ENCODE assay signal across 17 cellular contexts in the genomic region with DNA sequence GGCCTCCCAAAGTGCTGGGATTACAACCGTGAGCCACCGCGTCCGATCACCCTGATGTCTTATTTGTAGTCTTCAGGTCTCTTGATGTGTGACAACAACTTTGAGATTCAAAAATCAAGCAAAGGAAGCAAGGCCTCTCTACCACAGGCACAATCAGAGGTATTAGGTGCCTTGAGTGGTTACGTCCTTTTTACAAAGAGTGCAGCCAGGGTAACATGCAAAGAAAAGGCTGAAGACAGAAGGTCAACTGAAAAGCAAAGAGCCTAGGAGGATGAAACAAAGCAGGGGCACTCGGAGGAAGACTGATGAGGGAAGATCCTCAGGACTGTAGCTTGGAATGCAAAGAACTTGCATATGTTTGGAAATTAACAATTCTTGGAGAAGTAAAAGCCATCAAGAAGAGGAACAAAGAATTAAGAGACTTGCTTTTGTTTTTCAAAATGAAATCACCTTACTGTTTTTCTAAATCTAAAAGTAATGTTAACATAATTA.
"Had no signal": no experiment of that assay in that cellular context is flagged by ENCODE, and none has a peak within 500 bp of the region (broad histone marks: within the 10 kb centered on the region; RNA-seq: fewer than 3 reads in every experiment).

No MANE protein-coding gene starts in this region.

- H3K36me3 Mint-ChIP-seq: T-cell had no signal

- H3K9me3 ChIP-seq: gastrocnemius medialis, pancreas, thyroid gland, uterus had no signal

- H3K4me1 Mint-ChIP-seq: activated T-helper 17 cell treated with anti-CD3 and anti-CD28 coated beads, Interleukin-2, amount 50 U/mL, for 72 hours; T-cell had no signal

- DNase-seq: activated CD4-positive, alpha-beta T cell treated with anti-CD3 and anti-CD28 coated beads for 1 hour; activated CD4-positive, alpha-beta T cell treated with anti-CD3 and anti-CD28 coated beads, Interleukin-2, amount 50 U/mL, for 4 hours; activated naive CD4-positive, alpha-beta T cell treated with Interleukin-2 at 50 U/mL for 16 hours; anterior cingulate cortex; cerebellar nuclear complex; dermis blood vessel endothelial cell; erythroblast; gastrocnemius medialis; kidney glomerular epithelial cell; pancreas; stimulated activated CD4-positive, alpha-beta T cell treated with anti-CD3 and anti-CD28 coated beads, Interleukin-12 subunit alpha, Interleukin-12 subunit beta, amount 100 ng/mL, for 4 hours; T-cell; T-helper 9 cell; thyroid gland; uterus had no signal

- H3K27me3 Mint-ChIP-seq: stimulated activated memory B cell treated with anti-CD40 and anti-IgM and Interleukin-4, amounts not matched to agents 10 μg/mL and 1 μg/mL and 100 μg/mL, for 72 hours had no signal

- H3K27ac ChIP-seq: gastrocnemius medialis, pancreas, thyroid gland had no signal

- H3K9me3 Mint-ChIP-seq: activated T-helper 17 cell treated with anti-CD3 and anti-CD28 coated beads, Interleukin-2, amount 50 U/mL, for 72 hours; stimulated activated memory B cell treated with anti-CD40 and anti-IgM and Interleukin-4, amounts not matched to agents 10 μg/mL and 1 μg/mL and 100 μg/mL, for 72 hours; T-cell had no signal

- H3K27ac Mint-ChIP-seq: activated T-helper 17 cell treated with anti-CD3 and anti-CD28 coated beads, Interleukin-2, amount 50 U/mL, for 72 hours; stimulated activated memory B cell treated with anti-CD40 and anti-IgM and Interleukin-4, amounts not matched to agents 10 μg/mL and 1 μg/mL and 100 μg/mL, for 72 hours; T-cell had no signal

- H3K27me3 ChIP-seq: gastrocnemius medialis, pancreas, thyroid gland, uterus had no signal

- H3K4me3 Mint-ChIP-seq: activated T-helper 17 cell treated with anti-CD3 and anti-CD28 coated beads, Interleukin-2, amount 50 U/mL, for 72 hours; stimulated activated memory B cell treated with anti-CD40 and anti-IgM and Interleukin-4, amounts not matched to agents 10 μg/mL and 1 μg/mL and 100 μg/mL, for 72 hours; T-cell had no signal

- H3K4me1 ChIP-seq: pancreas, thyroid gland had no signal

- ATAC-seq: activated T-helper 17 cell treated with anti-CD3 and anti-CD28 coated beads, Interleukin-2, amount 50 U/mL, for 72 hours; gastrocnemius medialis; pancreas; stimulated activated memory B cell treated with anti-CD40 and anti-IgM and Interleukin-4, amounts not matched to agents 10 μg/mL and 1 μg/mL and 100 μg/mL, for 72 hours; T-cell had no signal
